Comparison of ENCODE assay signal across 25 cellular contexts in genomic region chr4:1160351-1160750, GRCh38.
"Had no signal": no experiment of that assay in that cellular context is flagged by ENCODE, and none has a peak within 500 bp of the region (broad histone marks: within the 10 kb centered on the region; RNA-seq: fewer than 3 reads in every experiment).

No MANE protein-coding gene starts in this region.

- H3K4me3 ChIP-seq: stomach, suprapubic skin, testis, thoracic aorta, thyroid gland, tibial artery, tibial nerve, transverse colon, upper lobe of left lung, upper lobe of right lung, uterus, vagina had no signal

- H3K36me3 ChIP-seq: stomach, suprapubic skin, thoracic aorta, thyroid gland, tibial artery, tibial nerve, transverse colon, upper lobe of left lung, upper lobe of right lung, uterus, vagina had no signal

- H3K27me3 ChIP-seq: stomach, suprapubic skin, testis, thyroid gland, tibial artery, tibial nerve, transverse colon, upper lobe of left lung, upper lobe of right lung, uterus, vagina had no signal

- H3K4me1 ChIP-seq: suprapubic skin, testis, upper lobe of right lung, uterus, vagina had no signal

- DNase-seq: stimulated activated CD4-positive, alpha-beta T cell treated with anti-CD3 and anti-CD28 coated beads, Interleukin-2, amount 100 ng/mL, for 48 hours; stimulated activated CD4-positive, alpha-beta T cell treated with anti-CD3 and anti-CD28 coated beads, Interleukin-4, amount 100 ng/mL, for 1 hour; stimulated activated CD4-positive, alpha-beta T cell treated with anti-CD3 and anti-CD28 coated beads, Interleukin-4, amount 100 ng/mL, for 24 hours; stimulated activated CD4-positive, alpha-beta T cell treated with anti-CD3 and anti-CD28 coated beads, Interleukin-4, amount 100 ng/mL, for 4 hours; stimulated activated CD8-positive, alpha-beta memory T cell treated with anti-CD3 and anti-CD28 coated beads, Interleukin-4, amount 100 ng/mL, for 48 hours; stimulated activated naive B cell treated with anti-CD40 and anti-IgM and Interleukin-4, amounts not matched to agents 10 μg/mL and 1 μg/mL and 100 μg/mL, for 72 hours; stimulated activated naive CD4-positive, alpha-beta T cell; stimulated activated naive CD4-positive, alpha-beta T cell treated with Interleukin-2 at 50 U/mL for 16 hours; stimulated activated naive CD8-positive, alpha-beta T cell treated with anti-CD3 and anti-CD28 coated beads, Interleukin-15, amount 100 ng/mL, for 72 hours; stimulated activated naive CD8-positive, alpha-beta T cell treated with anti-CD3 and anti-CD28 coated beads, Interleukin-15, Interleukin-2, amounts not matched to agents 100 U/mL and 50 U/mL, for 24 hours; stomach; substantia nigra; testis; thyroid gland; tibial artery; transverse colon; trophoblast cell; upper lobe of left lung; upper lobe of right lung; uterus had no signal

- H3K9me3 ChIP-seq: testis, thyroid gland, upper lobe of right lung, uterus had no signal

- FAIRE-seq: urothelium cell line had no signal

- H3K27ac ChIP-seq: stomach, suprapubic skin, testis, thoracic aorta, thyroid gland, tibial artery, tibial nerve, transverse colon, upper lobe of left lung, upper lobe of right lung, uterus, vagina had no signal
